Comparison of ENCODE assay signal across 13 cellular contexts in genomic region chr20:64045346-64046011, GRCh38. TPM values are rescaled to one million over a fixed set of nuclear protein-coding genes. Genes with fewer than 3 reads are reported as not detected.
A peak's percentile ranks its signal among the peaks of the same experiment; 100 is the strongest.
DNase-seq lines count a peak whose midpoint lies in the region; ATAC-seq and TF ChIP-seq lines count a peak whose summit lies in the region.
"Had no signal": no experiment of that assay in that cellular context is flagged by ENCODE, and none has a peak within 500 bp of the region (broad histone marks: within the 10 kb centered on the region; RNA-seq: fewer than 3 reads in every experiment).

No MANE protein-coding gene starts in this region.

- no peak for DNase-seq in activated naive CD4-positive, alpha-beta T cell (lab: John Stamatoyannopoulos, UW)
- DNase-seq in glutamatergic neuron: no peak
- DNase-seq in suprapubic skin (ENCODE audit: low spot score in 2 of 2): no peak
- no peak for DNase-seq in HK-2 (ENCODE audit: unreplicated experiment)
- DNase-seq in activated CD4-positive, alpha-beta T cell treated with anti-CD3 and anti-CD28 coated beads for 36 hours: no peak
- DNase-seq: KG1; mucosa of descending colon; NCI-H187 treated with DMSO at 0.1 percent for 48 hours; stimulated activated CD4-positive, alpha-beta T cell treated with anti-CD3 and anti-CD28 coated beads, Interleukin-1b, Interleukin-23, amount 100 ng/mL, for 48 hours; uterus had no signal

- H3K9me3 ChIP-seq in suprapubic skin: no peaks in the 10 kb centered on the region
- H3K9me3 ChIP-seq: adrenal gland, mucosa of descending colon, uterus had no signal

- H3K4me1 Mint-ChIP-seq in activated naive CD4-positive, alpha-beta T cell treated with anti-CD3 and anti-CD28 coated beads, Interleukin-2, amount 50 U/mL, for 24 hours: peaks cover 45% of the 10 kb centered on the region
- H3K4me1 Mint-ChIP-seq in glutamatergic neuron (ENCODE audit: low read depth, unreplicated experiment): peaks cover 15% of the 10 kb centered on the region
- peaks cover 8% of the 10 kb centered on the region for H3K4me1 Mint-ChIP-seq in activated CD4-positive, alpha-beta T cell treated with anti-CD3 and anti-CD28 coated beads for 36 hours

- H3K36me3 ChIP-seq in suprapubic skin: no peaks in the 10 kb centered on the region
- H3K36me3 ChIP-seq: adrenal gland, uterus had no signal

- POLR2A ChIA-PET in activated CD4-positive, alpha-beta T cell treated with anti-CD3 and anti-CD28 coated beads for 36 hours (lab: Charles Lee): no interaction called here

- H3K9me3 Mint-ChIP-seq in activated naive CD4-positive, alpha-beta T cell treated with anti-CD3 and anti-CD28 coated beads, Interleukin-2, amount 50 U/mL, for 24 hours: no peaks in the 10 kb centered on the region
- peaks cover 4% of the 10 kb centered on the region for H3K9me3 Mint-ChIP-seq in glutamatergic neuron (ENCODE audit: unreplicated experiment)
- no peaks in the 10 kb centered on the region for H3K9me3 Mint-ChIP-seq in activated CD4-positive, alpha-beta T cell treated with anti-CD3 and anti-CD28 coated beads for 36 hours (ENCODE audit: low read depth)

- no peak overlapping the region for H3K27ac ChIP-seq in suprapubic skin

- TF ChIP-seq CTCF in glutamatergic neuron (IDR thresholded peaks at IDR 0.05; ENCODE audit: partially characterized antibody, unreplicated experiment): no peak
- no peak for TF ChIP-seq CTCF in suprapubic skin (IDR thresholded peaks at IDR 0.05)

- no peaks in the 10 kb centered on the region for H3K36me3 Mint-ChIP-seq in activated naive CD4-positive, alpha-beta T cell treated with anti-CD3 and anti-CD28 coated beads, Interleukin-2, amount 50 U/mL, for 24 hours
- no peaks in the 10 kb centered on the region for H3K36me3 Mint-ChIP-seq in glutamatergic neuron (ENCODE audit: unreplicated experiment)
- no peaks in the 10 kb centered on the region for H3K36me3 Mint-ChIP-seq in activated CD4-positive, alpha-beta T cell treated with anti-CD3 and anti-CD28 coated beads for 36 hours (ENCODE audit: low read depth)

- peak overlapping the region; percentile 43 for H3K4me3 ChIP-seq in suprapubic skin
- H3K4me3 ChIP-seq: adrenal gland, mucosa of descending colon, uterus had no signal

- CTCF ChIA-PET in activated CD4-positive, alpha-beta T cell treated with anti-CD3 and anti-CD28 coated beads for 36 hours (lab: Charles Lee): interaction anchor here (0.5 kb wide), 1 partner anchor 64 kb away, joined by 3 read pairs; no protein-coding TSS in a partner anchor

- intact Hi-C loops in activated CD4-positive, alpha-beta T cell treated with anti-CD3 and anti-CD28 coated beads for 36 hours (cut with DNase I, micrococcal nuclease): no loop called here

- peaks cover 1% of the 10 kb centered on the region for H3K27me3 Mint-ChIP-seq in activated naive CD4-positive, alpha-beta T cell treated with anti-CD3 and anti-CD28 coated beads, Interleukin-2, amount 50 U/mL, for 24 hours
- H3K27me3 Mint-ChIP-seq in glutamatergic neuron (ENCODE audit: unreplicated experiment): peaks cover 21% of the 10 kb centered on the region
- peaks cover 23% of the 10 kb centered on the region for H3K27me3 Mint-ChIP-seq in activated CD4-positive, alpha-beta T cell treated with anti-CD3 and anti-CD28 coated beads for 36 hours

- no peak for ATAC-seq in activated CD4-positive, alpha-beta T cell treated with anti-CD3 and anti-CD28 coated beads for 36 hours

- no peak for TF ChIP-seq POLR2A in suprapubic skin (IDR thresholded peaks at IDR 0.05)

- peak overlapping the region; percentile 47 for H3K27ac Mint-ChIP-seq in activated naive CD4-positive, alpha-beta T cell treated with anti-CD3 and anti-CD28 coated beads, Interleukin-2, amount 50 U/mL, for 24 hours
- no peak overlapping the region for H3K27ac Mint-ChIP-seq in glutamatergic neuron (ENCODE audit: unreplicated experiment)
- H3K27ac Mint-ChIP-seq in activated CD4-positive, alpha-beta T cell treated with anti-CD3 and anti-CD28 coated beads for 36 hours: no peak overlapping the region
- H3K27ac Mint-ChIP-seq: progenitor cell of endocrine pancreas had no signal

- peaks cover 65% of the 10 kb centered on the region for H3K27me3 ChIP-seq in suprapubic skin

- H3K4me1 ChIP-seq in suprapubic skin: peaks cover 53% of the 10 kb centered on the region

- H3K4me3 Mint-ChIP-seq in activated naive CD4-positive, alpha-beta T cell treated with anti-CD3 and anti-CD28 coated beads, Interleukin-2, amount 50 U/mL, for 24 hours: no peak overlapping the region
- peak overlapping the region; percentile 11 for H3K4me3 Mint-ChIP-seq in glutamatergic neuron (ENCODE audit: unreplicated experiment)
- no peak overlapping the region for H3K4me3 Mint-ChIP-seq in activated CD4-positive, alpha-beta T cell treated with anti-CD3 and anti-CD28 coated beads for 36 hours

- TF ChIP-seq EP300 in suprapubic skin (IDR thresholded peaks at IDR 0.05): no peak

- WGBS in suprapubic skin: 43% methylated on average over 6 of the region's 11 CpGs

RNA-seq across cellular contexts. Expression of gene SOX18, which starts 4.0 kb away (rescaled TPM):
- total RNA-seq in glutamatergic neuron (ENCODE audit: unreplicated experiment): 0.66 TPM
- 1 to 10 TPM in 3 of 4 donors, under 1 TPM in 1; 0.79 to 8.7 (median 3.3) TPM for total RNA-seq in suprapubic skin
- total RNA-seq in activated CD4-positive, alpha-beta T cell treated with anti-CD3 and anti-CD28 coated beads for 36 hours: not detected
- total RNA-seq: progenitor cell of endocrine pancreas had no signal

RNA-seq across cellular contexts. Expression of gene C20orf204, which starts 9.5 kb away (rescaled TPM):
- 3.9 TPM for total RNA-seq in glutamatergic neuron (ENCODE audit: unreplicated experiment)
- 1 to 10 TPM; 1.1 to 5.1 (median 1.8) TPM for total RNA-seq in suprapubic skin
- 1 to 10 TPM; 2.3 to 3.3 TPM for total RNA-seq in activated CD4-positive, alpha-beta T cell treated with anti-CD3 and anti-CD28 coated beads for 36 hours

RNA-seq across cellular contexts. Expression of gene TCEA2, which starts 17.5 kb away (rescaled TPM):
- 102 TPM for total RNA-seq in glutamatergic neuron (ENCODE audit: unreplicated experiment)
- total RNA-seq in suprapubic skin: 10 to 100 TPM in 3 of 4 donors, 1 to 10 TPM in 1; 8.6 to 27.9 (median 13.2) TPM
- 10 to 100 TPM; 40.6 to 50.0 TPM for total RNA-seq in activated CD4-positive, alpha-beta T cell treated with anti-CD3 and anti-CD28 coated beads for 36 hours

RNA-seq across cellular contexts. Expression of gene RGS19, which starts 33.8 kb away (rescaled TPM):
- 4.4 TPM for total RNA-seq in glutamatergic neuron (ENCODE audit: unreplicated experiment)
- 10 to 100 TPM; 14.8 to 18.4 (median 16.2) TPM for total RNA-seq in suprapubic skin
- total RNA-seq in activated CD4-positive, alpha-beta T cell treated with anti-CD3 and anti-CD28 coated beads for 36 hours: 10 to 100 TPM; 39.6 to 40.2 TPM

RNA-seq across cellular contexts. Expression of gene OPRL1, which starts 34.4 kb away (rescaled TPM):
- total RNA-seq in glutamatergic neuron (ENCODE audit: unreplicated experiment) (2.9 TPM), suprapubic skin (under 1 TPM; 0.45 to 0.68 (median 0.52) TPM)
- total RNA-seq in activated CD4-positive, alpha-beta T cell treated with anti-CD3 and anti-CD28 coated beads for 36 hours: under 1 TPM; 0.42 to 0.50 TPM
